In the genomic region with DNA sequence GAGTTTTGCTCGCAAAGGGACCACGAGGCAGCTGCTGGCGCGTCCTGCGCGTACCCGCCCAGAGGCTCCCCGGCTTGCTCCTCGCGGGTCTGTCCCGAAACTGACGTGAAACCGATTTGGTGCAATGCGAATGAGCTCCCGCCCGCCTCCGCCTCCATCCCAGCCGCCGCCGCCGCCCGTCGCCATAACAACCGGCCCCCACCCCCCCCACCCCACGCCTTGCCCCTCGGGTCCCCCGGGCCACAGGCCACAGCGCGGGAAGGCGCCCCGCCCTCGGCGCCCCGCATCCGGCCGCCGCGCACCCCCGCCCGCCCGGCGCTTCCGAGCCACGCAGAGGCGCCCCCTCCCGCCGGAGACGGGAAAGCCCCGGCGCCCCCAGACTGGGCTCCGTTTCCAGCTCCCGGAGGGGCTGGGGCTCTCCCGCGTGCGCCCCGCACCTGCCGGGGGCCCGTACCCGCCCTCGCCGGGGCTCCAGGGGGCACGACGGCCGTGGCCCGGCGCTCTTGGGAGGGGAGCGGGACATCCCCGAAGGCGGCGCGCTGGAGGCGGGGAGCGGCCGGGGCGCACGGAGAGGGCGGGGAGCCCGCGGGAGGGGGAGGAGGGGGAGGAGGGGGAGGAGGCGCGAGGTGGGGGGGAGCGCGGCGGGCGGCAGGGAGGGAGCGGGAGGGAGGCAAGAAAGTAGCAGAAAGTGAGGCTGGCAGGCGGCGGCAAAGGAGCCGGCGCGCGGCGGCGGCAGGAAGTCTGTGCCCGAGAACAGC, we compare ENCODE assay signal across 8 cellular contexts. TPM values are rescaled to one million over a fixed set of nuclear protein-coding genes. Genes with fewer than 3 reads are reported as not detected.
DNase-seq lines count a peak whose midpoint lies in the region; ATAC-seq and TF ChIP-seq lines count a peak whose summit lies in the region.

TSS of gene CAMK1D (plus strand) at position 678 of the 758 bp plus-strand sequence.

- no peaks in the 10 kb centered on the region for H3K9me3 ChIP-seq in mucosa of stomach (ENCODE audit: control insufficient read depth, low read length)

- H3K4me3 ChIP-seq in epithelial cell of proximal tubule (ENCODE audit: low read depth, low read length) (peak within 1 kb of the TSS; percentile 57), mucosa of stomach (ENCODE audit: low read length) (peak within 1 kb of the TSS; percentile 7)

- H3K9ac ChIP-seq in mucosa of stomach (ENCODE audit: low read length), result peak within 1 kb of the TSS; percentile 50

- peaks cover 10% of the 10 kb centered on the region for H3K4me1 ChIP-seq in mucosa of stomach (ENCODE audit: control insufficient read depth, insufficient read depth, low read length)

- no peak; the same call in 1 of the 2 replicates for TF ChIP-seq CTCF in AG09319 (IDR thresholded peaks at IDR 0.05; ENCODE audit: low read depth, low read length)
- TF ChIP-seq CTCF in epithelial cell of proximal tubule (conservative IDR thresholded peaks at IDR 0.05; ENCODE audit: low read depth, low read length), result no peak

- H3K36me3 ChIP-seq in mucosa of stomach (ENCODE audit: control insufficient read depth, insufficient read depth, low read length), result no peaks in the 10 kb centered on the region

- peaks cover 33% of the 10 kb centered on the region for H3K27me3 ChIP-seq in mucosa of stomach (ENCODE audit: control insufficient read depth, insufficient read depth, low read length)

- DNase-seq in AG09319 (ENCODE audit: extremely low read depth, low read depth), result peak; percentile 46
- peak; percentile 93 for DNase-seq in NOMO-1 treated with DMSO at 0.1 percent for 48 hours (lab: John Stamatoyannopoulos, UW; ENCODE audit: unreplicated experiment)
- peak; percentile 73 for DNase-seq in activated T-cell treated with anti-CD3 and anti-CD28 coated beads for 24 hours (ENCODE audit: low read depth)
- DNase-seq in epithelial cell of proximal tubule (ENCODE audit: low read depth), result no peak
- DNase-seq in stimulated activated CD8-positive, alpha-beta memory T cell treated with anti-CD3 and anti-CD28 coated beads, Interleukin-7, amount 100 ng/mL, for 24 hours (ENCODE audit: low read depth), result peak; percentile 59

- ATAC-seq in GM18873 (IDR thresholded peaks at IDR 0.05; ENCODE audit: low FRiP score, unreplicated experiment) (peak; percentile 25), HG03108 (IDR thresholded peaks at IDR 0.05; ENCODE audit: unreplicated experiment) (peak; percentile 40)

RNA-seq across cellular contexts. Expression of gene CAMK1D, which starts in this region (rescaled TPM):
- 1.0 and 1.6 TPM in 2 replicates for total RNA-seq in epithelial cell of proximal tubule
